16 cellular contexts compared by ENCODE assay signal in the genomic region with DNA sequence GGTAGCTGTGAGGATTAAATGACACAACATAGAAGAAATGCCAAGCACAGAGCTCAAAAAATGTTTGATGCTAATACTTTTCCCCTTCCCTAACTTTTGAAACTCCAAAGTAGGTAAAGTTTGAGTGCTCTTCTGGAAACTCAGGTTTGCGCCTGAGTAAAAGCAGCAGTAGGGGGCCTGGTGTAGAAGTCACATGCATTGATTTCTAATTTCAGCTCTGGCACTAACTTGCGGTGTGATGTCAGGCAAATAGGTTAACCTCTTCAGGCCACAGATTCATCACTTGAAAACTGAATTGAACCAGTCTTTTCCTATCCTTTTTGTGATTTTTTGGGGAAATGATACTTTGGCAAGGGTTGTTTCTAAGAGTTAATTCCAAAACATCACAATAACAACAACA. TPM values are rescaled to one million over a fixed set of nuclear protein-coding genes. Genes with fewer than 3 reads are reported as not detected.
DNase-seq lines count a peak whose midpoint lies in the region; ATAC-seq and TF ChIP-seq lines count a peak whose summit lies in the region.
"Had no signal": no experiment of that assay in that cellular context is flagged by ENCODE, and none has a peak within 500 bp of the region (broad histone marks: within the 10 kb centered on the region; RNA-seq: fewer than 3 reads in every experiment).

No MANE protein-coding gene starts in this region.

- DNase-seq in Right ventricle myocardium inferior (ENCODE audit: missing footprints) (no peak), right atrium auricular region (ENCODE audit: low spot score) (no peak), G401 (ENCODE audit: low spot score) (peak; percentile 8), endodermal cell (no peak), neural progenitor cell (ENCODE audit: low spot score) (no peak), DMS 273 treated with DMSO at 0.1 percent for 48 hours (lab: John Stamatoyannopoulos, UW) (no peak), NCI-H1417 treated with DMSO at 0.1 percent for 48 hours (lab: John Stamatoyannopoulos, UW) (no peak)
- no peak for DNase-seq in activated CD8-positive, alpha-beta T cell treated with anti-CD3 and anti-CD28 coated beads, Interleukin-2, amount 10 ng/mL, durations not matched to agents 7 days and 5 days
- DNase-seq: 8988T; AML-193; Caco-2; CD8-positive, alpha-beta memory T cell; H7 had no signal

- WGBS in endodermal cell (ENCODE audit: insufficient coverage in 1 of 2, insufficient read length in 1 of 2), 2 experiments: 77 to 92% methylated on average over 2 of the region's 2 CpGs

- intact Hi-C loops in Right ventricle myocardium inferior (cut with DNase I): no loop called here

- POLR2A ChIA-PET in activated CD8-positive, alpha-beta T cell treated with anti-CD3 and anti-CD28 coated beads, Interleukin-2, amount 10 ng/mL, durations not matched to agents 7 days and 5 days (lab: Charles Lee): no interaction called here

- CTCF ChIA-PET in activated CD8-positive, alpha-beta T cell treated with anti-CD3 and anti-CD28 coated beads, Interleukin-2, amount 10 ng/mL, durations not matched to agents 7 days and 5 days (lab: Charles Lee): no interaction called here

- H3K9ac ChIP-seq in endodermal cell (ENCODE audit: extremely low read depth, low read length, poor library complexity, severe bottlenecking) (no peak overlapping the region), neural progenitor cell (no peak overlapping the region)
- H3K9ac ChIP-seq: BLaER1 had no signal

- no peaks in the 10 kb centered on the region for H3K4me1 ChIP-seq in right atrium auricular region
- no peaks in the 10 kb centered on the region for H3K4me1 ChIP-seq in endodermal cell (ENCODE audit: control insufficient read depth, insufficient read depth, low read length)
- peaks cover 28% of the 10 kb centered on the region for H3K4me1 ChIP-seq in neural progenitor cell
- H3K4me1 ChIP-seq: Caco-2 had no signal

- H3K27me3 Mint-ChIP-seq in endodermal cell (ENCODE audit: insufficient read depth): no peaks in the 10 kb centered on the region
- no peaks in the 10 kb centered on the region for H3K27me3 Mint-ChIP-seq in neural progenitor cell (ENCODE audit: insufficient read depth, low read depth)
- H3K27me3 Mint-ChIP-seq in activated CD8-positive, alpha-beta T cell treated with anti-CD3 and anti-CD28 coated beads, Interleukin-2, amount 10 ng/mL, durations not matched to agents 7 days and 5 days (ENCODE audit: low read depth): peaks cover 4% of the 10 kb centered on the region
- H3K27me3 Mint-ChIP-seq: CD8-positive, alpha-beta memory T cell had no signal

- H3K27ac ChIP-seq in right atrium auricular region (no peak overlapping the region), endodermal cell (ENCODE audit: low read depth, low read length) (peak overlapping the region; percentile 36), neural progenitor cell (no peak overlapping the region)
- H3K27ac ChIP-seq: BLaER1, HL-60 had no signal

- no peak overlapping the region for H2AFZ ChIP-seq in neural progenitor cell (replicated peaks)
- H2AFZ ChIP-seq: GM23338 had no signal

- peak; percentile 69 for ATAC-seq in Right ventricle myocardium inferior
- no peak for ATAC-seq in activated CD8-positive, alpha-beta T cell treated with anti-CD3 and anti-CD28 coated beads, Interleukin-2, amount 10 ng/mL, durations not matched to agents 7 days and 5 days
- ATAC-seq: GM23338 had no signal

- no peak for TF ChIP-seq CTCF in right atrium auricular region (IDR thresholded peaks at IDR 0.05)
- no peak for TF ChIP-seq CTCF in endodermal cell (conservative IDR thresholded peaks at IDR 0.05)
- no peak for TF ChIP-seq CTCF in neural progenitor cell (IDR thresholded peaks at IDR 0.05)

- no peaks in the 10 kb centered on the region for H3K79me2 ChIP-seq in neural progenitor cell (ENCODE audit: low read depth)

- H3K9me3 Mint-ChIP-seq in endodermal cell (no peaks in the 10 kb centered on the region), neural progenitor cell (no peaks in the 10 kb centered on the region)
- no peaks in the 10 kb centered on the region for H3K9me3 Mint-ChIP-seq in activated CD8-positive, alpha-beta T cell treated with anti-CD3 and anti-CD28 coated beads, Interleukin-2, amount 10 ng/mL, durations not matched to agents 7 days and 5 days (ENCODE audit: insufficient read depth)
- H3K9me3 Mint-ChIP-seq: CD8-positive, alpha-beta memory T cell; GM23338 had no signal

- no peaks in the 10 kb centered on the region for H3F3A ChIP-seq in neural progenitor cell (ENCODE audit: low read depth)

- H3K27me3 ChIP-seq in right atrium auricular region (no peaks in the 10 kb centered on the region), endodermal cell (ENCODE audit: control insufficient read depth, insufficient read depth, low read length, poor library complexity, severe bottlenecking) (no peaks in the 10 kb centered on the region), neural progenitor cell (no peaks in the 10 kb centered on the region)
- H3K27me3 ChIP-seq: BLaER1 had no signal

- H3K4me2 ChIP-seq in neural progenitor cell: no peak overlapping the region
- H3K4me2 ChIP-seq: BLaER1, GM23338 had no signal

- no peaks in the 10 kb centered on the region for H3K36me3 ChIP-seq in right atrium auricular region
- H3K36me3 ChIP-seq in endodermal cell (ENCODE audit: control insufficient read depth, insufficient read depth, low read length): no peaks in the 10 kb centered on the region
- H3K36me3 ChIP-seq in neural progenitor cell: no peaks in the 10 kb centered on the region
- H3K36me3 ChIP-seq: BLaER1 had no signal

- H3K9me3 ChIP-seq in right atrium auricular region (no peaks in the 10 kb centered on the region), endodermal cell (ENCODE audit: control insufficient read depth, low read length) (no peaks in the 10 kb centered on the region), neural progenitor cell (ENCODE audit: low read depth) (no peaks in the 10 kb centered on the region)
- H3K9me3 ChIP-seq: BLaER1, Caco-2 had no signal

- no peaks in the 10 kb centered on the region for H4K20me1 ChIP-seq in neural progenitor cell (ENCODE audit: low read depth)
- H4K20me1 ChIP-seq: BLaER1 had no signal

- H3K36me3 Mint-ChIP-seq in endodermal cell (ENCODE audit: low read depth): no peaks in the 10 kb centered on the region
- no peaks in the 10 kb centered on the region for H3K36me3 Mint-ChIP-seq in neural progenitor cell
- no peaks in the 10 kb centered on the region for H3K36me3 Mint-ChIP-seq in activated CD8-positive, alpha-beta T cell treated with anti-CD3 and anti-CD28 coated beads, Interleukin-2, amount 10 ng/mL, durations not matched to agents 7 days and 5 days (ENCODE audit: low read depth)
- H3K36me3 Mint-ChIP-seq: CD8-positive, alpha-beta memory T cell had no signal

- H3K4me3 Mint-ChIP-seq in endodermal cell: no peak overlapping the region
- H3K4me3 Mint-ChIP-seq in neural progenitor cell: no peak overlapping the region
- H3K4me3 Mint-ChIP-seq in activated CD8-positive, alpha-beta T cell treated with anti-CD3 and anti-CD28 coated beads, Interleukin-2, amount 10 ng/mL, durations not matched to agents 7 days and 5 days: no peak overlapping the region
- H3K4me3 Mint-ChIP-seq: CD8-positive, alpha-beta memory T cell; GM23338 had no signal

- H3K27ac Mint-ChIP-seq in endodermal cell (no peak overlapping the region), neural progenitor cell (peak overlapping the region; percentile 64)
- no peak overlapping the region for H3K27ac Mint-ChIP-seq in activated CD8-positive, alpha-beta T cell treated with anti-CD3 and anti-CD28 coated beads, Interleukin-2, amount 10 ng/mL, durations not matched to agents 7 days and 5 days
- H3K27ac Mint-ChIP-seq: CD8-positive, alpha-beta memory T cell; GM23338 had no signal

- H3K4me1 Mint-ChIP-seq in endodermal cell (peaks cover 5% of the 10 kb centered on the region), neural progenitor cell (peaks cover 22% of the 10 kb centered on the region)
- no peaks in the 10 kb centered on the region for H3K4me1 Mint-ChIP-seq in activated CD8-positive, alpha-beta T cell treated with anti-CD3 and anti-CD28 coated beads, Interleukin-2, amount 10 ng/mL, durations not matched to agents 7 days and 5 days (ENCODE audit: low read depth)
- H3K4me1 Mint-ChIP-seq: CD8-positive, alpha-beta memory T cell had no signal

- H3K4me3 ChIP-seq in right atrium auricular region: no peak overlapping the region
- no peak overlapping the region for H3K4me3 ChIP-seq in endodermal cell (ENCODE audit: low read length)
- no peak overlapping the region for H3K4me3 ChIP-seq in neural progenitor cell
- H3K4me3 ChIP-seq: BLaER1, GM23338 had no signal

- in situ Hi-C loops in G401 (cut with HindIII; ENCODE audit: low sequenced_read_pairs): no loop called here

RNA-seq across cellular contexts. Expression of gene LHCGR, which starts 27.2 kb away (rescaled TPM):
- total RNA-seq in Right ventricle myocardium inferior (0.11 TPM), right atrium auricular region (not detected), endodermal cell (not detected), neural progenitor cell (ENCODE audit: low replicate concordance) (not detected in 2 replicates)
- not detected in 2 replicates for total RNA-seq in G401 (2014; rRNA removed; shearing (Covaris generic))
- 0.11 TPM for polyA plus RNA-seq in endodermal cell (2013, experiment 1 of 2)
- polyA plus RNA-seq in endodermal cell (2013, experiment 2 of 2): 0.17 TPM
- not detected for total RNA-seq in activated CD8-positive, alpha-beta T cell treated with anti-CD3 and anti-CD28 coated beads, Interleukin-2, amount 10 ng/mL, durations not matched to agents 7 days and 5 days
- total RNA-seq: Caco-2; CD8-positive, alpha-beta memory T cell; H7 had no signal
- polyA plus RNA-seq: CD8-positive, alpha-beta memory T cell had no signal
